8 cellular contexts compared by ENCODE assay signal in genomic region chr11:58567889-58568512, GRCh38. TPM values are rescaled to one million over a fixed set of nuclear protein-coding genes. Genes with fewer than 3 reads are reported as not detected.
DNase-seq lines count a peak whose midpoint lies in the region; ATAC-seq and TF ChIP-seq lines count a peak whose summit lies in the region.

No MANE protein-coding gene starts in this region.

- H3K36me3 Mint-ChIP-seq in CD4-positive, alpha-beta memory T cell = peaks cover 47 to 50% of the 10 kb centered on the region in 2 donors
- H3K36me3 Mint-ChIP-seq in osteocyte (ENCODE audit: unreplicated experiment) (peaks cover 18% of the 10 kb centered on the region), type B pancreatic cell (peaks cover 7% of the 10 kb centered on the region)

- intact Hi-C loops in CD4-positive, alpha-beta memory T cell (cut with micrococcal nuclease) = loop anchor here (1.0 to 10.0 kb wide), 4 partner anchors 11 to 107 kb away; partner anchors contain the start of gene ZFP91

- no peaks in the 10 kb centered on the region for H3K9me3 ChIP-seq in CD4-positive, alpha-beta memory T cell (ENCODE audit: control insufficient read depth in 1 of 2, low read length in 2 of 2)

- H3K4me3 ChIP-seq in CD4-positive, alpha-beta memory T cell (ENCODE audit: low read length in 2 of 2) = no peak overlapping the region

- peaks cover 22% of the 10 kb centered on the region for H3K36me3 ChIP-seq in CD4-positive, alpha-beta memory T cell (ENCODE audit: insufficient read depth, low read length)

- H3K27me3 Mint-ChIP-seq in CD4-positive, alpha-beta memory T cell = no peaks in the 10 kb centered on the region
- H3K27me3 Mint-ChIP-seq in osteocyte (ENCODE audit: unreplicated experiment) (no peaks in the 10 kb centered on the region), type B pancreatic cell (no peaks in the 10 kb centered on the region)

- H3K27me3 ChIP-seq in CD4-positive, alpha-beta memory T cell (ENCODE audit: insufficient read depth, low read length) = no peaks in the 10 kb centered on the region

- H3K27ac Mint-ChIP-seq in CD4-positive, alpha-beta memory T cell = peak overlapping the region; percentile 64 to 93 (median 81)
- H3K27ac Mint-ChIP-seq in osteocyte (ENCODE audit: unreplicated experiment) (no peak overlapping the region), type B pancreatic cell (no peak overlapping the region)

- H3K4me3 Mint-ChIP-seq in CD4-positive, alpha-beta memory T cell = peak overlapping the region; percentile 7 to 84 (median 66)
- H3K4me3 Mint-ChIP-seq in osteocyte (ENCODE audit: unreplicated experiment) (no peak overlapping the region), type B pancreatic cell (no peak overlapping the region)

- POLR2A ChIA-PET in CD4-positive, alpha-beta memory T cell (lab: Charles Lee; ENCODE audit: partially characterized antibody) = interaction anchor here (0.8 to 7.0 kb wide), 5 partner anchors 10 to 43 kb away, joined by 3 to 109 read pairs (median 7); partner anchors contain the start of genes LPXN and ZFP91

- CTCF ChIA-PET in CD4-positive, alpha-beta memory T cell (lab: Charles Lee; ENCODE audit: partially characterized antibody) = interaction anchor here (0.6 to 9.4 kb wide), 45 partner anchors 8 to 1000 kb away, joined by 3 to 187 read pairs (median 6); partner anchors contain the start of genes LPXN, UBE2L6 and ZFP91

- peak; percentile 72 to 79 (median 76) for DNase-seq in CD4-positive, alpha-beta memory T cell
- DNase-seq in NCI-H82 treated with DMSO at 0.1 percent for 48 hours (lab: John Stamatoyannopoulos, UW; ENCODE audit: unreplicated experiment) = peak; percentile 22
- peak; percentile 36 to 45 (median 44) for DNase-seq in activated CD8-positive, alpha-beta memory T cell treated with anti-CD3 and anti-CD28 coated beads for 48 hours (ENCODE audit: low read depth in 2 of 3, low spot score in 2 of 3)
- DNase-seq in osteocyte (ENCODE audit: extremely low spot score, unreplicated experiment) = no peak
- no peak for DNase-seq in type B pancreatic cell (ENCODE audit: extremely low spot score, unreplicated experiment)

- no peak overlapping the region for H3K27ac ChIP-seq in CD4-positive, alpha-beta memory T cell (ENCODE audit: low read depth, low read length)

- no peaks in the 10 kb centered on the region for H3K9me3 Mint-ChIP-seq in CD4-positive, alpha-beta memory T cell
- H3K9me3 Mint-ChIP-seq in osteocyte (ENCODE audit: unreplicated experiment) = no peaks in the 10 kb centered on the region
- no peaks in the 10 kb centered on the region for H3K9me3 Mint-ChIP-seq in type B pancreatic cell

- peaks cover 76% of the 10 kb centered on the region for H3K4me1 ChIP-seq in CD4-positive, alpha-beta memory T cell (ENCODE audit: insufficient read depth, low read length)

- H3K4me1 Mint-ChIP-seq in CD4-positive, alpha-beta memory T cell = peaks cover 41 to 63% (median 52%) of the 10 kb centered on the region in 4 donors
- H3K4me1 Mint-ChIP-seq in osteocyte (ENCODE audit: unreplicated experiment) (no peaks in the 10 kb centered on the region), type B pancreatic cell (ENCODE audit: unreplicated experiment) (no peaks in the 10 kb centered on the region)

- peak; percentile 94 for ATAC-seq in GM19035 (IDR thresholded peaks at IDR 0.05; ENCODE audit: unreplicated experiment)
- peak; percentile 91 for ATAC-seq in HG03280 (IDR thresholded peaks at IDR 0.05; ENCODE audit: unreplicated experiment)
- peak; percentile 41 for ATAC-seq in esophagus mucosa

- TF ChIP-seq CTCF in osteocyte (IDR thresholded peaks at IDR 0.05) (peak; percentile 75), type B pancreatic cell (conservative IDR thresholded peaks at IDR 0.05) (peak; percentile 83)

RNA-seq across cellular contexts. Expression of gene LPXN, which starts 7.7 kb away (rescaled TPM):
- total RNA-seq in CD4-positive, alpha-beta memory T cell = 100 to 1,000 TPM; 138 to 147 TPM
- 100 to 1,000 TPM; 251 to 281 TPM for polyA plus RNA-seq in CD4-positive, alpha-beta memory T cell
- total RNA-seq in esophagus mucosa (1.7 TPM), osteocyte (6.2 and 7.3 TPM in 2 replicates), type B pancreatic cell (ENCODE audit: low replicate concordance) (4.5 and 4.7 TPM in 2 replicates)

RNA-seq across cellular contexts. Expression of gene ZFP91, which starts 10.9 kb away (rescaled TPM):
- 10 to 100 TPM; 38.0 to 38.4 TPM for total RNA-seq in CD4-positive, alpha-beta memory T cell
- polyA plus RNA-seq in CD4-positive, alpha-beta memory T cell = 1 to 10 TPM; 3.8 to 7.3 TPM
- total RNA-seq in esophagus mucosa = 33.8 TPM
- 55.4 and 56.7 TPM in 2 replicates for total RNA-seq in osteocyte
- 39.6 and 43.6 TPM in 2 replicates for total RNA-seq in type B pancreatic cell (ENCODE audit: low replicate concordance)

RNA-seq across cellular contexts. Expression of gene CNTF, which starts 54.5 kb away (rescaled TPM):
- 1 to 10 TPM; 2.6 to 2.9 TPM for total RNA-seq in CD4-positive, alpha-beta memory T cell
- polyA plus RNA-seq in CD4-positive, alpha-beta memory T cell = under 1 TPM in 1 of 2 donors, not detected in 1; 0.10 TPM
- total RNA-seq in esophagus mucosa = 0.76 TPM
- total RNA-seq in osteocyte = 1.1 and 1.6 TPM in 2 replicates
- 1.6 and 2.0 TPM in 2 replicates for total RNA-seq in type B pancreatic cell (ENCODE audit: low replicate concordance)

Comparison
In these comparisons a context has a peak if more than half of its experiments do, and no peak if none do; other contexts are left out.
1. DNase-seq: peak in CD4-positive, alpha-beta memory T cell (5 of 5), NCI-H82 treated with DMSO at 0.1 percent for 48 hours (single experiment) and activated CD8-positive, alpha-beta memory T cell treated with anti-CD3 and anti-CD28 coated beads for 48 hours (3 of 3); none in osteocyte (single experiment) and type B pancreatic cell (single experiment).
2. H3K27ac Mint-ChIP-seq: peak in CD4-positive, alpha-beta memory T cell (7 of 7); none in osteocyte (single experiment) and type B pancreatic cell (single experiment).
3. H3K4me3 Mint-ChIP-seq: peak in CD4-positive, alpha-beta memory T cell (8 of 8); none in osteocyte (single experiment) and type B pancreatic cell (single experiment).
4. ATAC-seq: peak in every context shown above with its lines; median percentile 94 in GM19035; 91 in HG03280; 41 in esophagus mucosa.
5. RNA of gene LPXN, which starts 7.7 kb away (total RNA-seq): 138 to 147 TPM in CD4-positive, alpha-beta memory T cell; 6.2 to 7.3 TPM in osteocyte, 4.5 to 4.7 TPM in type B pancreatic cell and 1.7 TPM in esophagus mucosa (single experiment); every median in the first group is over 10 times any median in the second.